In the genomic region with DNA sequence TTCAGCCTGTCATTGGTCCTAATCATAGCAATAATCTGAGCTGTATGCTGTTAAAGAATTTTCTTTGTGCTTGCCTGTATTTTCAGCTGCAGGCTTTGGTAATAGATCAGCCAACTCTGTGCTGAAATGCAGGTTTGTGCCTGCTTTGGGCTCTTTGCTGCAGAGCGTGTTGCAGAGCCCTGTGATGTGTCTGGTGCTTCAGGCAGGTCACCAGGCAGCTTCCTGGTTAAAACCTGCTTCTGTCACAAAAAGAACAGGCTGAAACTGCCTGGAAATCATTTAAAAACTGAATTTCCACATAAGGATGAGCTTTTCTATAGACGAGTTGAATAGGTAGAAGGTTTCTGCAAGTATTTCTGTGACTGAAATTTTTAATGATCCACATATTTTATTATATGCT, we compare ENCODE assay signal across 11 cellular contexts. TPM values are rescaled to one million over a fixed set of nuclear protein-coding genes. Genes with fewer than 3 reads are reported as not detected.
DNase-seq lines count a peak whose midpoint lies in the region; ATAC-seq, FAIRE-seq and TF ChIP-seq lines count a peak whose summit lies in the region.
"Had no signal": no experiment of that assay in that cellular context is flagged by ENCODE, and none has a peak within 500 bp of the region (broad histone marks: within the 10 kb centered on the region; RNA-seq: fewer than 3 reads in every experiment).

No MANE protein-coding gene starts in this region.

- H3K9me3 Mint-ChIP-seq in stimulated activated naive CD8-positive, alpha-beta T cell treated with anti-CD3 and anti-CD28 coated beads, Interleukin-15, Interleukin-2, amounts not matched to agents 100 ng/mL and 50 ng/mL, for 24 hours, result no peaks in the 10 kb centered on the region
- no peaks in the 10 kb centered on the region for H3K9me3 Mint-ChIP-seq in activated naive CD8-positive, alpha-beta T cell treated with anti-CD3 and anti-CD28 coated beads for 36 hours
- H3K9me3 Mint-ChIP-seq in type B pancreatic cell, result no peaks in the 10 kb centered on the region

- H3K4me3 Mint-ChIP-seq in stimulated activated naive CD8-positive, alpha-beta T cell treated with anti-CD3 and anti-CD28 coated beads, Interleukin-15, Interleukin-2, amounts not matched to agents 100 ng/mL and 50 ng/mL, for 24 hours, result peak overlapping the region; percentile 96
- H3K4me3 Mint-ChIP-seq in activated naive CD8-positive, alpha-beta T cell treated with anti-CD3 and anti-CD28 coated beads for 36 hours, result peak overlapping the region; percentile 70
- peak overlapping the region; percentile 99 for H3K4me3 Mint-ChIP-seq in type B pancreatic cell

- no peak for FAIRE-seq in GM19239 (lab: Jason Lieb, UNC)

- TF ChIP-seq CTCF in type B pancreatic cell (conservative IDR thresholded peaks at IDR 0.05), result no peak

- no peaks in the 10 kb centered on the region for H3K36me3 Mint-ChIP-seq in stimulated activated naive CD8-positive, alpha-beta T cell treated with anti-CD3 and anti-CD28 coated beads, Interleukin-15, Interleukin-2, amounts not matched to agents 100 ng/mL and 50 ng/mL, for 24 hours (ENCODE audit: low read depth)
- peaks cover 5% of the 10 kb centered on the region for H3K36me3 Mint-ChIP-seq in activated naive CD8-positive, alpha-beta T cell treated with anti-CD3 and anti-CD28 coated beads for 36 hours
- H3K36me3 Mint-ChIP-seq in type B pancreatic cell, result no peaks in the 10 kb centered on the region

- H3K27ac Mint-ChIP-seq in stimulated activated naive CD8-positive, alpha-beta T cell treated with anti-CD3 and anti-CD28 coated beads, Interleukin-15, Interleukin-2, amounts not matched to agents 100 ng/mL and 50 ng/mL, for 24 hours, result peak overlapping the region; percentile 83
- peak overlapping the region; percentile 82 for H3K27ac Mint-ChIP-seq in activated naive CD8-positive, alpha-beta T cell treated with anti-CD3 and anti-CD28 coated beads for 36 hours
- H3K27ac Mint-ChIP-seq in type B pancreatic cell, result peak overlapping the region; percentile 80

- no peaks in the 10 kb centered on the region for H3K27me3 Mint-ChIP-seq in stimulated activated naive CD8-positive, alpha-beta T cell treated with anti-CD3 and anti-CD28 coated beads, Interleukin-15, Interleukin-2, amounts not matched to agents 100 ng/mL and 50 ng/mL, for 24 hours
- H3K27me3 Mint-ChIP-seq in activated naive CD8-positive, alpha-beta T cell treated with anti-CD3 and anti-CD28 coated beads for 36 hours, result no peaks in the 10 kb centered on the region
- no peaks in the 10 kb centered on the region for H3K27me3 Mint-ChIP-seq in type B pancreatic cell

- H3K4me1 Mint-ChIP-seq in stimulated activated naive CD8-positive, alpha-beta T cell treated with anti-CD3 and anti-CD28 coated beads, Interleukin-15, Interleukin-2, amounts not matched to agents 100 ng/mL and 50 ng/mL, for 24 hours (ENCODE audit: low read depth), result peaks cover 59% of the 10 kb centered on the region
- peaks cover 52% of the 10 kb centered on the region for H3K4me1 Mint-ChIP-seq in activated naive CD8-positive, alpha-beta T cell treated with anti-CD3 and anti-CD28 coated beads for 36 hours
- H3K4me1 Mint-ChIP-seq in type B pancreatic cell (ENCODE audit: unreplicated experiment), result peaks cover 50% of the 10 kb centered on the region

- DNase-seq in stimulated activated naive CD8-positive, alpha-beta T cell treated with anti-CD3 and anti-CD28 coated beads, Interleukin-15, Interleukin-2, amounts not matched to agents 100 U/mL and 50 U/mL, for 24 hours, result no peak
- DNase-seq in activated naive CD8-positive, alpha-beta T cell treated with anti-CD3 and anti-CD28 coated beads for 36 hours, result no peak
- DNase-seq in medulla oblongata (ENCODE audit: extremely low spot score) (peak; percentile 67), type B pancreatic cell (ENCODE audit: extremely low spot score, unreplicated experiment) (no peak), DMS 273 treated with DMSO at 0.1 percent for 48 hours (lab: John Stamatoyannopoulos, UW) (no peak), GM19239 (ENCODE audit: insufficient read length, low spot score) (no peak), SKM-1 (lab: John Stamatoyannopoulos, UW; ENCODE audit: unreplicated experiment) (no peak)
- DNase-seq: NCI-H1694 treated with DMSO at 0.1 percent for 48 hours, right cardiac atrium, SHP77 had no signal

- no peak for ATAC-seq in stimulated activated naive CD8-positive, alpha-beta T cell treated with anti-CD3 and anti-CD28 coated beads, Interleukin-15, Interleukin-2, amounts not matched to agents 100 U/mL and 50 U/mL, for 24 hours
- ATAC-seq: right cardiac atrium had no signal

RNA-seq across cellular contexts. Expression of a gene that starts 3.1 kb away (rescaled TPM):
- 10 to 100 TPM; 21.4 to 22.5 TPM for total RNA-seq in activated naive CD8-positive, alpha-beta T cell treated with anti-CD3 and anti-CD28 coated beads for 36 hours
- 27.2 and 28.6 TPM in 2 replicates for total RNA-seq in type B pancreatic cell (ENCODE audit: low replicate concordance)
